Comparison of ENCODE assay signal across 11 cellular contexts in genomic region chr9:126626117-126627022, GRCh38. TPM values are rescaled to one million over a fixed set of nuclear protein-coding genes. Genes with fewer than 3 reads are reported as not detected.
DNase-seq lines count a peak whose midpoint lies in the region; ATAC-seq, FAIRE-seq and TF ChIP-seq lines count a peak whose summit lies in the region.
"Had no signal": no experiment of that assay in that cellular context is flagged by ENCODE, and none has a peak within 500 bp of the region (broad histone marks: within the 10 kb centered on the region; RNA-seq: fewer than 3 reads in every experiment).

No MANE protein-coding gene starts in this region.

- H3K4me3 Mint-ChIP-seq in CD4-positive, alpha-beta memory T cell, result peak overlapping the region in 7 of 8 donors; percentile 63 to 86 (median 80)

- no peaks in the 10 kb centered on the region for H3K9me3 ChIP-seq in CD4-positive, alpha-beta memory T cell (ENCODE audit: control insufficient read depth in 1 of 2, low read length in 2 of 2)
- H3K9me3 ChIP-seq in Peyer's patch, result no peaks in the 10 kb centered on the region
- no peaks in the 10 kb centered on the region for H3K9me3 ChIP-seq in esophagus squamous epithelium
- H3K9me3 ChIP-seq in parathyroid adenoma (ENCODE audit: control insufficient read depth, low read length), result no peaks in the 10 kb centered on the region

- peak overlapping the region; percentile 31 for H3K4me2 ChIP-seq in parathyroid adenoma (ENCODE audit: low read length)

- intact Hi-C loops in CD4-positive, alpha-beta memory T cell (cut with micrococcal nuclease), result no loop called here
- intact Hi-C loops in esophagus squamous epithelium (cut with DNase I), result no loop called here

- H3K36me3 Mint-ChIP-seq in CD4-positive, alpha-beta memory T cell, result no peaks in the 10 kb centered on the region

- H3K4me3 ChIP-seq in CD4-positive, alpha-beta memory T cell (ENCODE audit: low read length in 2 of 2), result peak overlapping the region in 1 of 2 donors; percentile 35
- H3K4me3 ChIP-seq in Peyer's patch (peak overlapping the region; percentile 1 to 42 (median 40)), esophagus squamous epithelium (peak overlapping the region in 3 of 4 donors; percentile 9 to 59 (median 41)), parathyroid adenoma (ENCODE audit: low read depth, low read length) (no peak overlapping the region)

- no peak overlapping the region for H3K27ac ChIP-seq in CD4-positive, alpha-beta memory T cell (ENCODE audit: low read depth, low read length)
- H3K27ac ChIP-seq in Peyer's patch (no peak overlapping the region), esophagus squamous epithelium (no peak overlapping the region), parathyroid adenoma (no peak overlapping the region)

- peaks cover 5 to 17% (median 8%) of the 10 kb centered on the region in 4 donors for H3K4me1 Mint-ChIP-seq in CD4-positive, alpha-beta memory T cell

- H2AFZ ChIP-seq in parathyroid adenoma, result no peak overlapping the region

- FAIRE-seq in H54 (lab: Jason Lieb, UNC), result no peak
- FAIRE-seq: small intestine had no signal

- H3K27ac Mint-ChIP-seq in CD4-positive, alpha-beta memory T cell, result no peak overlapping the region

- peaks cover 0 to 4% (median 0%) of the 10 kb centered on the region in 8 donors for H3K9me3 Mint-ChIP-seq in CD4-positive, alpha-beta memory T cell

- H3K9ac ChIP-seq in parathyroid adenoma, result no peak overlapping the region

- H3K36me3 ChIP-seq in CD4-positive, alpha-beta memory T cell (ENCODE audit: insufficient read depth, low read length), result no peaks in the 10 kb centered on the region
- H3K36me3 ChIP-seq in Peyer's patch (no peaks in the 10 kb centered on the region), esophagus squamous epithelium (no peaks in the 10 kb centered on the region), parathyroid adenoma (ENCODE audit: control insufficient read depth, insufficient read depth, low read length) (no peaks in the 10 kb centered on the region)

- TF ChIP-seq CTCF in Peyer's patch (IDR thresholded peaks at IDR 0.05) (no peak), esophagus squamous epithelium (IDR thresholded peaks at IDR 0.05) (no peak), parathyroid adenoma (IDR thresholded peaks at IDR 0.05) (no peak), GM10266 (IDR thresholded peaks at IDR 0.05; ENCODE audit: control insufficient read depth, insufficient read depth, low read depth, missing control alignments) (no peak)

- CTCF ChIA-PET in CD4-positive, alpha-beta memory T cell (lab: Charles Lee; ENCODE audit: partially characterized antibody), result no interaction called here

- POLR2A ChIA-PET in CD4-positive, alpha-beta memory T cell (lab: Charles Lee; ENCODE audit: partially characterized antibody), result no interaction called here

- peaks cover 42% of the 10 kb centered on the region for H3K27me3 ChIP-seq in CD4-positive, alpha-beta memory T cell (ENCODE audit: insufficient read depth, low read length)
- H3K27me3 ChIP-seq in Peyer's patch (peaks cover 0 to 77% of the 10 kb centered on the region in 2 donors), esophagus squamous epithelium (peaks cover 11 to 100% (median 46%) of the 10 kb centered on the region in 4 donors), parathyroid adenoma (ENCODE audit: control insufficient read depth, insufficient read depth, low read length) (peaks cover 3% of the 10 kb centered on the region)

- peaks cover 15% of the 10 kb centered on the region for H3K4me1 ChIP-seq in CD4-positive, alpha-beta memory T cell (ENCODE audit: insufficient read depth, low read length)
- peaks cover 0 to 19% (median 4%) of the 10 kb centered on the region in 4 donors for H3K4me1 ChIP-seq in Peyer's patch
- H3K4me1 ChIP-seq in esophagus squamous epithelium, result peaks cover 17 to 41% (median 18%) of the 10 kb centered on the region in 3 donors
- no peaks in the 10 kb centered on the region for H3K4me1 ChIP-seq in parathyroid adenoma

- TF ChIP-seq POLR2A in Peyer's patch (IDR thresholded peaks at IDR 0.05) (no peak), esophagus squamous epithelium (IDR thresholded peaks at IDR 0.05) (no peak), H54 (IDR thresholded peaks at IDR 0.05; ENCODE audit: low read depth, low read length) (no peak)

- ATAC-seq in GM18858 (IDR thresholded peaks at IDR 0.05; ENCODE audit: unreplicated experiment), result no peak
- no peak for ATAC-seq in HG03521 (IDR thresholded peaks at IDR 0.05; ENCODE audit: unreplicated experiment)

- H3K79me2 ChIP-seq in parathyroid adenoma, result no peaks in the 10 kb centered on the region

- H3K27me3 Mint-ChIP-seq in CD4-positive, alpha-beta memory T cell, result peaks cover 55 to 60% of the 10 kb centered on the region in 2 donors

- no peak for DNase-seq in CD4-positive, alpha-beta memory T cell
- DNase-seq in Peyer's patch (no peak), esophagus squamous epithelium (lab: John Stamatoyannopoulos, UW) (no peak), H54 (ENCODE audit: insufficient read length, low spot score) (no peak), GM10266 (ENCODE audit: extremely low spot score) (no peak)
- DNase-seq: activated CD4-positive, alpha-beta T cell treated with anti-CD3 and anti-CD28 coated beads, Interleukin-2, amount 50 U/mL, for 1 hour; NCI-H2107; small intestine had no signal

- WGBS in esophagus squamous epithelium, 2 donors, result 3 to 24% methylated on average over 28 to 40 of the region's 63 CpGs

RNA-seq across cellular contexts. Expression of gene LMX1B, which starts 12.6 kb away (rescaled TPM):
- total RNA-seq in CD4-positive, alpha-beta memory T cell, result not detected
- polyA plus RNA-seq in CD4-positive, alpha-beta memory T cell, result not detected
- not detected for total RNA-seq in Peyer's patch
- under 1 TPM in 1 of 4 donors, not detected in 3; 0.23 TPM for total RNA-seq in esophagus squamous epithelium
